ENCODE assay signal across 12 cellular contexts in genomic region chr7:99453105-99453504, GRCh38.
"Had no signal": no experiment of that assay in that cellular context is flagged by ENCODE, and none has a peak within 500 bp of the region (broad histone marks: within the 10 kb centered on the region; RNA-seq: fewer than 3 reads in every experiment).

No MANE protein-coding gene starts in this region.

- DNase-seq: activated CD4-positive, CD25-positive, alpha-beta regulatory T cell treated with anti-CD3 and anti-CD28 coated beads, Interleukin-2, amount 50 U/mL, for 72 hours; activated naive CD4-positive, alpha-beta T cell treated with Interleukin-2 at 50 U/mL for 16 hours; mammary epithelial cell; naive B cell; posterior cingulate gyrus; retina; stimulated activated CD4-positive, alpha-beta T cell treated with anti-CD3 and anti-CD28 coated beads, Interleukin-4, amount 100 ng/mL, for 1 hour; stimulated activated naive B cell treated with anti-CD40 and anti-IgM and Interleukin-4, amounts not matched to agents 10 μg/mL and 1 μg/mL and 100 μg/mL, for 72 hours; thyroid gland had no signal

- H3K4me3 ChIP-seq: ascending aorta, thyroid gland had no signal

- H3K9me3 ChIP-seq: ascending aorta, thyroid gland had no signal

- H3K4me1 ChIP-seq: ascending aorta, thyroid gland had no signal

- H3K27ac ChIP-seq: ascending aorta, epithelial cell of prostate, thyroid gland had no signal

- H3K27me3 ChIP-seq: ascending aorta, thyroid gland had no signal

- ATAC-seq: activated T-helper 17 cell treated with anti-CD3 and anti-CD28 coated beads, Interleukin-2, amount 50 U/mL, for 72 hours; stimulated activated naive B cell treated with anti-CD40 and anti-IgM and Interleukin-4, amounts not matched to agents 10 μg/mL and 1 μg/mL and 100 μg/mL, for 72 hours had no signal
